Comparison of ENCODE assay signal across 1 cellular context in genomic region chr16:23149267-23149992, GRCh38.
TF ChIP-seq lines count a peak whose summit lies in the region.

TSS of gene USP31 (minus strand) at chr16:23149452. CDS start at chr16:23149270, 182 bp downstream.

TF ChIP-seq in K562, 482 proteins besides CTCF, POLR2A, EP300 and RAD21 (continued from another document):
- TF ChIP-seq AFF4 (CRISPR knock-in tag; IDR thresholded peaks at IDR 0.05) (no peak), PREB (CRISPR knock-in tag; IDR thresholded peaks at IDR 0.05) (no peak), RAD51 (IDR thresholded peaks at IDR 0.05; ENCODE audit: borderline replicate concordance, low read depth) (peak; percentile 89), ZNF717 (CRISPR knock-in tag; IDR thresholded peaks at IDR 0.05) (no peak), CTCFL (IDR thresholded peaks at IDR 0.05; ENCODE audit: borderline replicate concordance, insufficient read depth, low read depth, low read length, poor library complexity, severe bottlenecking) (peak; percentile 23), CSDE1 (IDR thresholded peaks at IDR 0.05) (peak in 1 of 2 experiments; percentile 98; a peak in 2 of 4 replicates), ELF2 (CRISPR knock-in tag; IDR thresholded peaks at IDR 0.05) (no peak), TBP (optimal IDR thresholded peaks at IDR 0.05; ENCODE audit: low read depth, low read length) (peak; percentile 55), SREBF1 (IDR thresholded peaks at IDR 0.05; ENCODE audit: borderline replicate concordance, low read depth, low read length) (peak; percentile 81; the same call in 1 of the 2 replicates), ELF1 (tag; IDR thresholded peaks at IDR 0.05) (peak; percentile 18; the same call in 1 of the 2 replicates), NCOA6 (IDR thresholded peaks at IDR 0.05) (no peak), SAFB2 (IDR thresholded peaks at IDR 0.05; ENCODE audit: borderline replicate concordance, low read depth, low read length, severe bottlenecking) (no peak), MBD2 (IDR thresholded peaks at IDR 0.05; ENCODE audit: borderline replicate concordance, low read depth) (0 out of 2 replicates have a peak, but pooled peaks have one; percentile 57)
- TF ChIP-seq, protein P1, sequence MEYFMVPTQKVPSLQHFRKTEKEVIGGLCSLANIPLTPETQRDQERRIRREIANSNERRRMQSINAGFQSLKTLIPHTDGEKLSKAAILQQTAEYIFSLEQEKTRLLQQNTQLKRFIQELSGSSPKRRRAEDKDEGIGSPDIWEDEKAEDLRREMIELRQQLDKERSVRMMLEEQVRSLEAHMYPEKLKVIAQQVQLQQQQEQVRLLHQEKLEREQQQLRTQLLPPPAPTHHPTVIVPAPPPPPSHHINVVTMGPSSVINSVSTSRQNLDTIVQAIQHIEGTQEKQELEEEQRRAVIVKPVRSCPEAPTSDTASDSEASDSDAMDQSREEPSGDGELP (CRISPR knock-in tag; IDR thresholded peaks at IDR 0.05; ENCODE audit: borderline replicate concordance) = peak; percentile 96
- TF ChIP-seq, protein P2, sequence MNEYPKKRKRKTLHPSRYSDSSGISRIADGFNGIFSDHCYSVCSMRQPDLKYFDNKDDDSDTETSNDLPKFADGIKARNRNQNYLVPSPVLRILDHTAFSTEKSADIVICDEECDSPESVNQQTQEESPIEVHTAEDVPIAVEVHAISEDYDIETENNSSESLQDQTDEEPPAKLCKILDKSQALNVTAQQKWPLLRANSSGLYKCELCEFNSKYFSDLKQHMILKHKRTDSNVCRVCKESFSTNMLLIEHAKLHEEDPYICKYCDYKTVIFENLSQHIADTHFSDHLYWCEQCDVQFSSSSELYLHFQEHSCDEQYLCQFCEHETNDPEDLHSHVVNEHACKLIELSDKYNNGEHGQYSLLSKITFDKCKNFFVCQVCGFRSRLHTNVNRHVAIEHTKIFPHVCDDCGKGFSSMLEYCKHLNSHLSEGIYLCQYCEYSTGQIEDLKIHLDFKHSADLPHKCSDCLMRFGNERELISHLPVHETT (CRISPR knock-in tag; conservative IDR thresholded peaks at IDR 0.05 in 1 of 2, IDR thresholded peaks at IDR 0.05 in 1 of 2) = peak in 1 of 2 experiments; percentile 90; a peak in 1 of 4 replicates
TF ChIP-seq in K562: peak in this region for 112.
